8 cellular contexts compared by ENCODE assay signal in the genomic region with DNA sequence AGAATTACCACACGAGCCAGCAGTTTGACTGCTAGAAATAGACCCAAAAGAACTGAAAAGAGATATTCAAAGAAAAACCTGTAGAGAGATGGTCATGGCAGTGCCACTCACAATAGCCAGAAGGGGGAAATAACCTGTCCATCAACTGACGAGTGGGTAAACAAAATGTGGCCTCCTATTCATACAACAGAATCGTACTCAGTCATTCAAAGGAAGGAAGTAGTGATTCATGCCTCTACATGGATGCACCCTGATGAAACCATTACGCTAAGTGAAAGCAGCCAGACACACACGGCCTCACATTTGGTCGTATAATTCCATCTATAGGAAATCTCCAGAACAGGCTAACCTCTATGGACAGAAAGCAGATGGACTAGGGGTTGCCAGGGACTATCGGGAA. TPM values are rescaled to one million over a fixed set of nuclear protein-coding genes. Genes with fewer than 3 reads are reported as not detected.
"Had no signal": no experiment of that assay in that cellular context is flagged by ENCODE, and none has a peak within 500 bp of the region (broad histone marks: within the 10 kb centered on the region; RNA-seq: fewer than 3 reads in every experiment).

No MANE protein-coding gene starts in this region.

RNA-seq across cellular contexts. Expression of a gene that starts 2.1 kb away (rescaled TPM):
- total RNA-seq: HepG2, HT1080, IMR-90, NCI-H460, PC-9, Right ventricle myocardium inferior, RPMI7951, SJCRH30 had no signal
- polyA plus RNA-seq: HepG2, IMR-90 had no signal
